ENCODE assay signal across 17 cellular contexts in the genomic region with DNA sequence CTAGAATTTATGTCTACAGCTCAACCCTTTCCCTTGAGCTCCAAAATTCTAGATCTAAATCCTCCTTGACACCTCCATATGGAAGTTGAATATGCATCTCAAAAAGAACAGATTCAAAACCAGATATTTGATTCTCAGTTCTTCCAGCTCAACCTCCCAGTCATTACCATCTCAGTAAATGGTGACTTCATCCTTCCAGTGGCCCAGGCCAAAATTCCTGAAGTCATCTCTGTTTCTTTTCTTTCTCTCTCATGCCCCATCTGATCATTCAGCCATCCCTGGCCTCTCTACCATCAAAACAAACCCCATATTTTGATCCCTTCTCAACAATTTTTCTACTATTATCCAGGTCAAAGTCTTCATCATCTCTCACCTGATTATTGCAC. TPM values are rescaled to one million over a fixed set of nuclear protein-coding genes. Genes with fewer than 3 reads are reported as not detected.
DNase-seq lines count a peak whose midpoint lies in the region; ATAC-seq and TF ChIP-seq lines count a peak whose summit lies in the region.
"Had no signal": no experiment of that assay in that cellular context is flagged by ENCODE, and none has a peak within 500 bp of the region (broad histone marks: within the 10 kb centered on the region; RNA-seq: fewer than 3 reads in every experiment).

No MANE protein-coding gene starts in this region.

- H3K4me1 Mint-ChIP-seq in stimulated activated effector memory CD8-positive, alpha-beta T cell treated with anti-CD3 and anti-CD28 coated beads, Interleukin-12 subunit alpha, Interleukin-12 subunit beta, amount 100 ng/mL, for 72 hours, result no peaks in the 10 kb centered on the region
- H3K4me1 Mint-ChIP-seq: immature natural killer cell had no signal

- no peaks in the 10 kb centered on the region for H3K9me3 Mint-ChIP-seq in stimulated activated effector memory CD8-positive, alpha-beta T cell treated with anti-CD3 and anti-CD28 coated beads, Interleukin-12 subunit alpha, Interleukin-12 subunit beta, amount 100 ng/mL, for 72 hours
- H3K9me3 Mint-ChIP-seq: T-helper 1 cell treated with Interleukin-12 subunit alpha and Interleukin-12 subunit beta and Interleukin-4 antibody, amounts not matched to agents 30 μg/mL and 1 μg/mL, for 36 hours had no signal

- intact Hi-C loops in left cardiac atrium (cut with DNase I), result no loop called here

- H3K9ac ChIP-seq in rectal smooth muscle tissue (ENCODE audit: low read length), result no peak overlapping the region

- peak; percentile 62 for DNase-seq in AG08395 (ENCODE audit: low spot score)
- peak; percentile 22 for DNase-seq in left cardiac atrium
- DNase-seq in stimulated activated effector memory CD8-positive, alpha-beta T cell treated with anti-CD3 and anti-CD28 coated beads, Interleukin-12 subunit alpha, Interleukin-12 subunit beta, amount 100 ng/mL, for 72 hours (ENCODE audit: low spot score in 2 of 2), result no peak
- no peak for DNase-seq in omental fat pad (ENCODE audit: low spot score)
- DNase-seq: activated CD4-positive, alpha-beta T cell treated with anti-CD3 and anti-CD28 coated beads for 4 hours; dorsolateral prefrontal cortex; immature natural killer cell; Kasumi-1; NCI-H2029 treated with DMSO at 0.1 percent for 48 hours; stimulated activated CD4-positive, alpha-beta T cell treated with anti-CD3 and anti-CD28 coated beads, Interleukin-4, amount 100 ng/mL, for 1 hour had no signal

- no peak overlapping the region for H3K27ac Mint-ChIP-seq in stimulated activated effector memory CD8-positive, alpha-beta T cell treated with anti-CD3 and anti-CD28 coated beads, Interleukin-12 subunit alpha, Interleukin-12 subunit beta, amount 100 ng/mL, for 72 hours
- H3K27ac Mint-ChIP-seq: immature natural killer cell; T-helper 1 cell treated with Interleukin-12 subunit alpha and Interleukin-12 subunit beta and Interleukin-4 antibody, amounts not matched to agents 30 μg/mL and 1 μg/mL, for 36 hours had no signal

- no peak for TF ChIP-seq CTCF in omental fat pad (IDR thresholded peaks at IDR 0.05)

- no peak overlapping the region for H3K4me3 ChIP-seq in rectal smooth muscle tissue (ENCODE audit: low read length)
- H3K4me3 ChIP-seq: dorsolateral prefrontal cortex, prostate gland had no signal

- no peaks in the 10 kb centered on the region for H3K27me3 ChIP-seq in rectal smooth muscle tissue (ENCODE audit: control insufficient read depth, insufficient read depth, low read length)
- H3K27me3 ChIP-seq: dorsolateral prefrontal cortex had no signal

- no peak overlapping the region for H3K4me3 Mint-ChIP-seq in stimulated activated effector memory CD8-positive, alpha-beta T cell treated with anti-CD3 and anti-CD28 coated beads, Interleukin-12 subunit alpha, Interleukin-12 subunit beta, amount 100 ng/mL, for 72 hours
- H3K4me3 Mint-ChIP-seq: immature natural killer cell; T-helper 1 cell treated with Interleukin-12 subunit alpha and Interleukin-12 subunit beta and Interleukin-4 antibody, amounts not matched to agents 30 μg/mL and 1 μg/mL, for 36 hours had no signal

- ATAC-seq in SK-N-SH treated with all-trans-retinoic acid at 6 μM for 48 hours (peak; percentile 36; the same call in 1 of the 3 replicates), left cardiac atrium (peak in 1 of 2 donors; percentile 67), HG03097 (IDR thresholded peaks at IDR 0.05; ENCODE audit: low FRiP score, unreplicated experiment) (no peak), omental fat pad (ENCODE audit: low FRiP score) (no peak), HG03460 (IDR thresholded peaks at IDR 0.05; ENCODE audit: unreplicated experiment) (no peak)
- no peak for ATAC-seq in stimulated activated effector memory CD8-positive, alpha-beta T cell treated with anti-CD3 and anti-CD28 coated beads, Interleukin-12 subunit alpha, Interleukin-12 subunit beta, amount 100 ng/mL, for 72 hours

- peak overlapping the region; percentile 60 for H3K27ac ChIP-seq in rectal smooth muscle tissue (ENCODE audit: low read depth, low read length)
- H3K27ac ChIP-seq: dorsolateral prefrontal cortex, prostate gland had no signal

- H3K4me1 ChIP-seq in rectal smooth muscle tissue (ENCODE audit: control insufficient read depth, insufficient read depth, low read length), result peaks cover 32% of the 10 kb centered on the region
- H3K4me1 ChIP-seq: prostate gland had no signal

- no peaks in the 10 kb centered on the region for H3K36me3 Mint-ChIP-seq in stimulated activated effector memory CD8-positive, alpha-beta T cell treated with anti-CD3 and anti-CD28 coated beads, Interleukin-12 subunit alpha, Interleukin-12 subunit beta, amount 100 ng/mL, for 72 hours
- H3K36me3 Mint-ChIP-seq: immature natural killer cell had no signal

- H3K36me3 ChIP-seq in rectal smooth muscle tissue (ENCODE audit: control insufficient read depth, insufficient read depth, low read length), result no peaks in the 10 kb centered on the region
- H3K36me3 ChIP-seq: prostate gland had no signal

TF ChIP-seq in SK-N-SH treated with all-trans-retinoic acid at 6 μM for 48 hours, 23 proteins besides CTCF, POLR2A, EP300 and RAD21:
- TF ChIP-seq PATZ1 (CRISPR knock-in tag; IDR thresholded peaks at IDR 0.05; ENCODE audit: borderline replicate concordance) (no peak), RARB (CRISPR knock-in tag; IDR thresholded peaks at IDR 0.05) (no peak), ZFP3 (CRISPR knock-in tag; IDR thresholded peaks at IDR 0.05) (no peak)

RNA-seq across cellular contexts. Expression of gene LUM, which starts 29.4 kb away (rescaled TPM):
- 100 to 1,000 TPM; 130 to 180 TPM for total RNA-seq in left cardiac atrium
- 100 to 1,000 TPM; 213 to 557 (median 340) TPM for total RNA-seq in omental fat pad
- total RNA-seq: A673 had no signal

RNA-seq across cellular contexts. Expression of gene DCN, which starts 42.0 kb away (rescaled TPM):
- total RNA-seq in left cardiac atrium, result 1,000 to 10,000 TPM; 1,324 to 1,437 TPM
- 1,000 to 10,000 TPM in 3 of 4 donors, 100 to 1,000 TPM in 1; 753 to 2,728 (median 2,146) TPM for total RNA-seq in omental fat pad

Comparison
In these comparisons a context has a peak if more than half of its experiments do, and no peak if none do; other contexts are left out.
1. DNase-seq: peak in AG08395 (single experiment) and left cardiac atrium (single experiment); none in stimulated activated effector memory CD8-positive, alpha-beta T cell treated with anti-CD3 and anti-CD28 coated beads, Interleukin-12 subunit alpha, Interleukin-12 subunit beta, amount 100 ng/mL, for 72 hours (0 of 2) and omental fat pad (single experiment).